In genomic region chr6:43758617-43759050, GRCh38 we compare ENCODE assay signal across 8 cellular contexts. TPM values are rescaled to one million over a fixed set of nuclear protein-coding genes. Genes with fewer than 3 reads are reported as not detected.
DNase-seq lines count a peak whose midpoint lies in the region; ATAC-seq, FAIRE-seq and TF ChIP-seq lines count a peak whose summit lies in the region.

No MANE protein-coding gene starts in this region.

- no peak for ATAC-seq in GM18867 (IDR thresholded peaks at IDR 0.05; ENCODE audit: unreplicated experiment)

- 56% methylated on average over 9 of the region's 9 CpGs for WGBS in mesenchymal stem cell

- DNase-seq in D721Med (ENCODE audit: insufficient read length, low spot score) (peak; percentile 87), NCI-H128 (lab: John Stamatoyannopoulos, UW; ENCODE audit: unreplicated experiment) (peak; percentile 23), chondrocyte (ENCODE audit: low spot score) (peak; percentile 83), nephron progenitor cell (peak; percentile 63), NCI-H2107 treated with DMSO at 0.1 percent for 48 hours (lab: John Stamatoyannopoulos, UW; ENCODE audit: unreplicated experiment) (no peak), mesenchymal stem cell (no peak), HuH-7 (ENCODE audit: low spot score) (no peak)

- H4K8ac ChIP-seq in mesenchymal stem cell (ENCODE audit: low read length): no peak overlapping the region

- no peak overlapping the region for H3K4me2 ChIP-seq in mesenchymal stem cell (ENCODE audit: low read length, poor library complexity, severe bottlenecking)

- H2BK12ac ChIP-seq in mesenchymal stem cell (ENCODE audit: low read length in 2 of 2): no peak overlapping the region

- no peaks in the 10 kb centered on the region for H3K9me3 Mint-ChIP-seq in chondrocyte (ENCODE audit: low read depth)
- peaks cover under 1% of the 10 kb centered on the region for H3K9me3 Mint-ChIP-seq in nephron progenitor cell

- H2AFZ ChIP-seq in mesenchymal stem cell (ENCODE audit: low read depth, low read length): no peak overlapping the region

- no peak overlapping the region for H3K27ac ChIP-seq in mesenchymal stem cell (ENCODE audit: low read length, poor library complexity, severe bottlenecking)

- no peaks in the 10 kb centered on the region for H3K36me3 ChIP-seq in mesenchymal stem cell (ENCODE audit: control insufficient read depth in 1 of 2, insufficient read depth in 2 of 2, low read depth in 1 of 2, low read length in 2 of 2)

- TF ChIP-seq CTCF in D721Med (IDR thresholded peaks at IDR 0.05; ENCODE audit: insufficient read depth, missing control alignments) (peak; percentile 69), chondrocyte (IDR thresholded peaks at IDR 0.05) (peak; percentile 83), nephron progenitor cell (IDR thresholded peaks at IDR 0.05) (peak; percentile 65)

- peaks cover 11% of the 10 kb centered on the region for H3K4me1 ChIP-seq in mesenchymal stem cell (ENCODE audit: control insufficient read depth, insufficient read depth, low read depth, low read length)

- H3K36me3 Mint-ChIP-seq in chondrocyte (ENCODE audit: low read depth) (no peaks in the 10 kb centered on the region), nephron progenitor cell (ENCODE audit: low read depth) (no peaks in the 10 kb centered on the region)

- peaks cover 3% of the 10 kb centered on the region for H3K4me1 Mint-ChIP-seq in chondrocyte (ENCODE audit: low read depth)
- peaks cover 38% of the 10 kb centered on the region for H3K4me1 Mint-ChIP-seq in nephron progenitor cell

- no peak overlapping the region for H2BK5ac ChIP-seq in mesenchymal stem cell (ENCODE audit: low read depth, low read length, poor library complexity, severe bottlenecking)

- H3K9me3 ChIP-seq in mesenchymal stem cell (ENCODE audit: control insufficient read depth, low read length): no peaks in the 10 kb centered on the region

- no peak overlapping the region for H3K4me3 ChIP-seq in mesenchymal stem cell (ENCODE audit: insufficient read depth in 1 of 2, low read depth in 1 of 2, low read length in 2 of 2)

- H3K4me3 Mint-ChIP-seq in chondrocyte (ENCODE audit: unreplicated experiment) (no peak overlapping the region), nephron progenitor cell (no peak overlapping the region)

- no peak overlapping the region for H3K18ac ChIP-seq in mesenchymal stem cell (ENCODE audit: low read depth in 1 of 2, low read length in 2 of 2)

- no peak overlapping the region for H3K9ac ChIP-seq in mesenchymal stem cell (ENCODE audit: low read length)

- H3K79me1 ChIP-seq in mesenchymal stem cell (replicated peaks; ENCODE audit: low read length, poor library complexity, severe bottlenecking): no peaks in the 10 kb centered on the region

- H3K27ac Mint-ChIP-seq in chondrocyte (ENCODE audit: unreplicated experiment): no peak overlapping the region
- no peak overlapping the region for H3K27ac Mint-ChIP-seq in nephron progenitor cell

- H3K27me3 ChIP-seq in mesenchymal stem cell (ENCODE audit: control insufficient read depth in 1 of 2, insufficient read depth in 1 of 2, low read length in 2 of 2): peaks cover 13 to 34% of the 10 kb centered on the region in 2 experiments

- H4K91ac ChIP-seq in mesenchymal stem cell (ENCODE audit: low read length): no peak overlapping the region

- FAIRE-seq in D721Med (lab: Jason Lieb, UNC): no peak

- no peak overlapping the region for H2BK15ac ChIP-seq in mesenchymal stem cell (ENCODE audit: low read depth, poor library complexity, severe bottlenecking)

- H2AK5ac ChIP-seq in mesenchymal stem cell (ENCODE audit: low read length, severe bottlenecking): no peak overlapping the region

- no peak overlapping the region for H3K23ac ChIP-seq in mesenchymal stem cell (ENCODE audit: low read length in 2 of 2)

- H3K14ac ChIP-seq in mesenchymal stem cell (ENCODE audit: low read length in 2 of 2): no peak overlapping the region

- H3K27me3 Mint-ChIP-seq in chondrocyte (ENCODE audit: low read depth): peaks cover 9% of the 10 kb centered on the region
- peaks cover 20% of the 10 kb centered on the region for H3K27me3 Mint-ChIP-seq in nephron progenitor cell (ENCODE audit: low read depth, poor library complexity)

- H2BK120ac ChIP-seq in mesenchymal stem cell (ENCODE audit: low read depth, low read length): no peak overlapping the region

- no peak overlapping the region for H3K4ac ChIP-seq in mesenchymal stem cell (ENCODE audit: low read depth in 1 of 2, low read length in 2 of 2)

RNA-seq across cellular contexts. Expression of gene VEGFA, which starts 11.4 kb away (rescaled TPM):
- total RNA-seq in chondrocyte: 24.8 to 139 TPM (median 137 TPM) in 3 replicates
- polyA plus RNA-seq in mesenchymal stem cell (2013, experiment 1 of 2): 94.9 TPM
- polyA plus RNA-seq in mesenchymal stem cell (2013, experiment 2 of 2): 89.3 TPM

Comparison
In these comparisons a context has a peak if more than half of its experiments do, and no peak if none do; other contexts are left out.
1. DNase-seq: peak in D721Med (single experiment), NCI-H128 (single experiment), chondrocyte (single experiment) and nephron progenitor cell (single experiment); none in NCI-H2107 treated with DMSO at 0.1 percent for 48 hours (single experiment), mesenchymal stem cell (single experiment) and HuH-7 (single experiment).
2. Peak in every context shown above with its lines, with median percentiles within 50 percentile points of each other: CTCF ChIP-seq.